Comparison of ENCODE assay signal across 21 cellular contexts in the genomic region with DNA sequence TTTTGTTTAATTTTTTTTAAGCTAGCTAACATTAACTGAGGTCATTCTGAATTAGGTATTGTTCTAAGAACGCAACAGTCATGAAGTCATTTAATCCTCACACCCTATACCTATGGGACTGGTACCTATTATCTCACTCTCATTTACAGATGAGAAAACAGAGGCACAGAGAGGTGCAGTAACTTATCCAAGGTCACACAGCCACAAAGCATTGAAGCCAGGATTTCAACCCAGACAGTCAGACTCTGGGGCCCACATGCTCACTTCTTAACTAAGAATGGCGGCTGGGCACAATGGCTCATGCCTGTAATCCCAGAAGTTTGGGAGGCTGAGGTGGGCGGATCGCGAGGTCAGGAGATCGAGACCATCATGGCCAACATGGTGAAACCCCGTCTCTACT.
"Had no signal": no experiment of that assay in that cellular context is flagged by ENCODE, and none has a peak within 500 bp of the region (broad histone marks: within the 10 kb centered on the region; RNA-seq: fewer than 3 reads in every experiment).

No MANE protein-coding gene starts in this region.

- H3K4me3 ChIP-seq: MG63 had no signal

- H3K9me3 Mint-ChIP-seq: activated B cell treated with CpG ODN at 0.5 μM for 24 hours; activated CD4-positive, alpha-beta memory T cell treated with anti-CD3 and anti-CD28 coated beads for 36 hours; activated CD4-positive, alpha-beta T cell treated with anti-CD3 and anti-CD28 coated beads, Interleukin-2, amount 10 ng/mL, durations not matched to agents 7 days and 5 days; activated naive CD4-positive, alpha-beta T cell treated with anti-CD3 and anti-CD28 coated beads, Interleukin-2, amount 10 ng/mL, durations not matched to agents 7 days and 5 days; activated naive CD8-positive, alpha-beta T cell treated with anti-CD3 and anti-CD28 coated beads for 36 hours; activated T-cell treated with anti-CD3 and anti-CD28 coated beads, Interleukin-2, amount 50 U/mL, for 72 hours; activated T-helper 2 cell treated with anti-CD3 and anti-CD28 coated beads, Interferon-gamma antibody, Interleukin-2, Interleukin-4, amounts not matched to agents 10 μg/mL and 5 μg/mL and 100 μg/mL, durations not matched to agents 14 hours and 24 hours and 36 hours had no signal

- H3K27me3 ChIP-seq: brain microvascular endothelial cell, MG63 had no signal

- DNase-seq: activated B cell treated with CpG ODN at 0.5 μM for 24 hours; activated CD4-positive, alpha-beta memory T cell treated with anti-CD3 and anti-CD28 coated beads for 36 hours; activated CD4-positive, alpha-beta T cell treated with anti-CD3 and anti-CD28 coated beads, Interleukin-2, amount 10 ng/mL, durations not matched to agents 7 days and 5 days; activated CD8-positive, alpha-beta memory T cell treated with anti-CD3 and anti-CD28 coated beads for 24 hours; activated gamma-delta T cell treated with Interleukin-2 at 50 U/mL for 16 hours; activated naive CD4-positive, alpha-beta T cell treated with anti-CD3 and anti-CD28 coated beads, Interleukin-2, amount 10 ng/mL, durations not matched to agents 7 days and 5 days; activated naive CD8-positive, alpha-beta T cell treated with anti-CD3 and anti-CD28 coated beads for 36 hours; activated T-cell treated with anti-CD3 and anti-CD28 coated beads, Interleukin-2, amount 50 U/mL, for 72 hours; brain microvascular endothelial cell; MG63; NCI-H1105; NCI-H1436; NCI-H187; NCI-H2081 treated with DMSO at 0.1 percent for 48 hours; NCI-H446; NCI-H524; SIG-M5; T-helper 17 cell; T-helper 9 cell had no signal

- ATAC-seq: activated T-cell treated with anti-CD3 and anti-CD28 coated beads, Interleukin-2, amount 50 U/mL, for 72 hours; T-helper 17 cell had no signal

- H3K36me3 ChIP-seq: brain microvascular endothelial cell, MG63 had no signal

- H3K27me3 Mint-ChIP-seq: activated B cell treated with CpG ODN at 0.5 μM for 24 hours; activated naive CD8-positive, alpha-beta T cell treated with anti-CD3 and anti-CD28 coated beads for 36 hours had no signal

- H3K27ac ChIP-seq: KMS-11 had no signal

- H3K27ac Mint-ChIP-seq: activated B cell treated with CpG ODN at 0.5 μM for 24 hours; activated CD4-positive, alpha-beta memory T cell treated with anti-CD3 and anti-CD28 coated beads for 36 hours; activated CD4-positive, alpha-beta T cell treated with anti-CD3 and anti-CD28 coated beads, Interleukin-2, amount 10 ng/mL, durations not matched to agents 7 days and 5 days; activated naive CD4-positive, alpha-beta T cell treated with anti-CD3 and anti-CD28 coated beads, Interleukin-2, amount 10 ng/mL, durations not matched to agents 7 days and 5 days; activated naive CD8-positive, alpha-beta T cell treated with anti-CD3 and anti-CD28 coated beads for 36 hours; activated T-cell treated with anti-CD3 and anti-CD28 coated beads, Interleukin-2, amount 50 U/mL, for 72 hours; activated T-helper 2 cell treated with anti-CD3 and anti-CD28 coated beads, Interferon-gamma antibody, Interleukin-2, Interleukin-4, amounts not matched to agents 10 μg/mL and 5 μg/mL and 100 μg/mL, durations not matched to agents 14 hours and 24 hours and 36 hours; T-helper 17 cell had no signal

- H3K4me1 Mint-ChIP-seq: activated B cell treated with CpG ODN at 0.5 μM for 24 hours; activated CD4-positive, alpha-beta T cell treated with anti-CD3 and anti-CD28 coated beads, Interleukin-2, amount 10 ng/mL, durations not matched to agents 7 days and 5 days; activated naive CD4-positive, alpha-beta T cell treated with anti-CD3 and anti-CD28 coated beads, Interleukin-2, amount 10 ng/mL, durations not matched to agents 7 days and 5 days; activated naive CD8-positive, alpha-beta T cell treated with anti-CD3 and anti-CD28 coated beads for 36 hours; T-helper 17 cell had no signal

- H3K36me3 Mint-ChIP-seq: activated CD4-positive, alpha-beta memory T cell treated with anti-CD3 and anti-CD28 coated beads for 36 hours; activated naive CD4-positive, alpha-beta T cell treated with anti-CD3 and anti-CD28 coated beads, Interleukin-2, amount 10 ng/mL, durations not matched to agents 7 days and 5 days; activated naive CD8-positive, alpha-beta T cell treated with anti-CD3 and anti-CD28 coated beads for 36 hours had no signal

- H3K4me3 Mint-ChIP-seq: activated B cell treated with CpG ODN at 0.5 μM for 24 hours; activated CD4-positive, alpha-beta memory T cell treated with anti-CD3 and anti-CD28 coated beads for 36 hours; activated CD4-positive, alpha-beta T cell treated with anti-CD3 and anti-CD28 coated beads, Interleukin-2, amount 10 ng/mL, durations not matched to agents 7 days and 5 days; activated naive CD4-positive, alpha-beta T cell treated with anti-CD3 and anti-CD28 coated beads, Interleukin-2, amount 10 ng/mL, durations not matched to agents 7 days and 5 days; activated naive CD8-positive, alpha-beta T cell treated with anti-CD3 and anti-CD28 coated beads for 36 hours; activated T-cell treated with anti-CD3 and anti-CD28 coated beads, Interleukin-2, amount 50 U/mL, for 72 hours; T-helper 17 cell had no signal
